ENCODE assay signal across 8 cellular contexts in the genomic region with DNA sequence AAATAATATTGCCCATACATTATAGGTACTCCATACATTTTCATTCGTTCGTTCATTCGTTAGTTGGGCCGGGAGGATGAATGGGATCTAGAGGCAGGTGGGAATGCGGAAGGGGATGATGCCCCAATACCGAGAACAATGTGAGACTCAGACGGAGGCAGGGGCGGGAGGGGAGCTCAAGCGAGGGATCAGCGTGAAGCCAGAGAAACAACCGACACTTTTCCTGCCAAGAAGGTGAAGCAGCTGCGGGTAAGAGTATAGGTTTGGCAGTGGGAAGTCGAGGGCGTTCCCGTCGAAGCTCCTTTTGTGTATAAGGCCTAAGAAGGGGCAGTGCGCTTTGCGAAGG. TPM values are rescaled to one million over a fixed set of nuclear protein-coding genes. Genes with fewer than 3 reads are reported as not detected.
DNase-seq lines count a peak whose midpoint lies in the region; ATAC-seq, FAIRE-seq and TF ChIP-seq lines count a peak whose summit lies in the region.

No MANE protein-coding gene starts in this region.

- peak overlapping the region; percentile 57 for H3K9ac ChIP-seq in DND-41 (ENCODE audit: low read depth, low read length)
- peak overlapping the region; percentile 45 for H3K9ac ChIP-seq in PC-3 (ENCODE audit: low read length)

- no TSS peak for BruUV-seq in PC-3 (replicated peaks; lab: Mats Ljungman, UMichigan)

- no peak for FAIRE-seq in pancreas (lab: Jason Lieb, UNC)
- FAIRE-seq in H54 (lab: Jason Lieb, UNC) = no peak

- H3K79me2 ChIP-seq in DND-41 (ENCODE audit: insufficient read depth, low read length) = no peaks in the 10 kb centered on the region
- no peaks in the 10 kb centered on the region for H3K79me2 ChIP-seq in PC-3 (ENCODE audit: low read length)

- POLR2A ChIA-PET in PC-3 (lab: Charles Lee; ENCODE audit: unreplicated experiment) = interaction anchor here (0.6 to 0.7 kb wide), 6 partner anchors 44 to 1294 kb away, joined by 4 to 14 read pairs (median 10); no protein-coding TSS in a partner anchor

- CTCF ChIA-PET in PC-3 (lab: Charles Lee) = interaction anchor here (0.6 to 2.5 kb wide), 12 partner anchors 9 to 471 kb away, joined by 3 to 48 read pairs (median 8); no protein-coding TSS in a partner anchor

- H3K4me3 ChIP-seq in DND-41 (ENCODE audit: low read depth in 1 of 2, low read length in 2 of 2) = peak overlapping the region; percentile 15 to 70; a peak in 3 of 4 replicates
- H3K4me3 ChIP-seq in PC-3 (ENCODE audit: low read length) = peak overlapping the region; percentile 67
- peak overlapping the region in 2 of 4 donors; percentile 60 to 64 for H3K4me3 ChIP-seq in pancreas

- ATAC-seq in DND-41 (ENCODE audit: insufficient read depth, low read depth) = peak; percentile 5; the same call in 2 of the 3 replicates
- ATAC-seq in PC-3 = peak; percentile 1; the same call in 1 of the 2 replicates
- ATAC-seq in pancreas = peak in 3 of 4 donors; percentile 0 to 2 (median 1)

- H4K20me1 ChIP-seq in DND-41 (ENCODE audit: insufficient read depth, low read length) (no peaks in the 10 kb centered on the region; the same call in 1 of the 2 replicates), PC-3 (ENCODE audit: low read length) (no peaks in the 10 kb centered on the region)

- H3K36me3 ChIP-seq in DND-41 (ENCODE audit: insufficient read depth, low read length) (no peaks in the 10 kb centered on the region), PC-3 (ENCODE audit: low read depth, low read length) (no peaks in the 10 kb centered on the region), pancreas (no peaks in the 10 kb centered on the region)

- peaks cover 18% of the 10 kb centered on the region for H3K4me1 ChIP-seq in DND-41 (ENCODE audit: insufficient read depth, low read length)
- peaks cover 9% of the 10 kb centered on the region for H3K4me1 ChIP-seq in PC-3 (ENCODE audit: insufficient read depth, low read length)
- H3K4me1 ChIP-seq in pancreas = peaks cover 0 to 6% (median 0%) of the 10 kb centered on the region in 3 donors

- no peak for TF ChIP-seq CTCF in DND-41 (IDR thresholded peaks at IDR 0.05; ENCODE audit: borderline replicate concordance, extremely low read depth, low read length, poor library complexity, severe bottlenecking)
- no peak for TF ChIP-seq CTCF in PC-3 (conservative IDR thresholded peaks at IDR 0.05; ENCODE audit: low read depth, low read length)
- no peak for TF ChIP-seq CTCF in pancreas (IDR thresholded peaks at IDR 0.05)

- H3F3A ChIP-seq in PC-3 (ENCODE audit: low read length, unreplicated experiment) = no peaks in the 10 kb centered on the region

- H3K27ac ChIP-seq in DND-41 (ENCODE audit: low read length) (peak overlapping the region; percentile 50), PC-3 (ENCODE audit: low read length) (no peak overlapping the region), epithelial cell of prostate (peak overlapping the region; percentile 92), pancreas (peak overlapping the region in 2 of 4 donors; percentile 81 to 85), substantia nigra (ENCODE audit: low read depth, low read length, poor library complexity, severe bottlenecking) (no peak overlapping the region)

- H2AFZ ChIP-seq in DND-41 (ENCODE audit: low read depth, low read length) = peak overlapping the region; percentile 71
- peak overlapping the region; percentile 89 for H2AFZ ChIP-seq in PC-3 (ENCODE audit: low read length)

- DNase-seq in DND-41 (no peak), PC-3 (no peak), epithelial cell of prostate (ENCODE audit: low read depth, low spot score) (no peak), pancreas (peak in 1 of 6 donors; percentile 46), substantia nigra (lab: John Stamatoyannopoulos, UW) (no peak), NCI-H1417 treated with DMSO at 0.1 percent for 48 hours (lab: John Stamatoyannopoulos, UW) (no peak), H54 (ENCODE audit: insufficient read length, low spot score) (no peak), posterior cingulate gyrus (no peak)

- H3K27me3 ChIP-seq in DND-41 (ENCODE audit: insufficient read depth, low read length, poor library complexity) (peaks cover 8% of the 10 kb centered on the region), PC-3 (ENCODE audit: low read length) (no peaks in the 10 kb centered on the region), pancreas (no peaks in the 10 kb centered on the region)

- H3K9me2 ChIP-seq in PC-3 (replicated peaks; ENCODE audit: low read length) = no peaks in the 10 kb centered on the region

- intact Hi-C loops in PC-3 (cut with micrococcal nuclease) (loop anchor here (1.0 to 5.0 kb wide), 4 partner anchors 20 to 120 kb away; no protein-coding TSS in a partner anchor), pancreas (cut with DNase I) (no loop called here), posterior cingulate gyrus (cut with DNase I) (loop anchor here (1.0 to 5.0 kb wide), 2 partner anchors 28 to 355 kb away; no protein-coding TSS in a partner anchor)

- no peak for TF ChIP-seq POLR2A in H54 (IDR thresholded peaks at IDR 0.05; ENCODE audit: low read depth, low read length)

- H3K9me3 ChIP-seq in DND-41 (ENCODE audit: insufficient read depth, low read length, severe bottlenecking) = no peaks in the 10 kb centered on the region
- no peaks in the 10 kb centered on the region for H3K9me3 ChIP-seq in PC-3 (ENCODE audit: low read length)
- H3K9me3 ChIP-seq in pancreas = no peaks in the 10 kb centered on the region

- 11 to 14% methylated on average over 18 of the region's 18 CpGs for WGBS in pancreas, 2 donors

- H3K4me2 ChIP-seq in DND-41 (ENCODE audit: insufficient read depth, low read length) (peak overlapping the region; percentile 96), PC-3 (ENCODE audit: low read length) (peak overlapping the region; percentile 89)

RNA-seq across cellular contexts. Expression of a gene that starts 1.1 kb away (rescaled TPM):
- total RNA-seq in PC-3 (2014; rRNA removed) (6.2 and 11.0 TPM in 2 replicates), pancreas (10 to 100 TPM in 2 of 6 donors, 1 to 10 TPM in 4; 7.0 to 21.1 (median 9.8) TPM)
- 10 to 100 TPM; 21.8 to 24.0 TPM for polyA plus RNA-seq in pancreas

RNA-seq across cellular contexts. Expression of a gene that starts 34.8 kb away (rescaled TPM):
- total RNA-seq in PC-3 (2014; rRNA removed) (1.6 and 2.0 TPM in 2 replicates), pancreas (1 to 10 TPM in 2 of 6 donors, under 1 TPM in 3, not detected in 1; 0.24 to 4.1 (median 0.98) TPM)
- polyA plus RNA-seq in pancreas = under 1 TPM; 0.49 to 0.99 TPM

Comparison
In these comparisons a context has a peak if more than half of its experiments do, and no peak if none do; other contexts are left out.
1. H3K27ac ChIP-seq: peak in DND-41 (single experiment) and epithelial cell of prostate (single experiment); none in PC-3 (single experiment) and substantia nigra (single experiment).
2. intact Hi-C loops: an anchor here in PC-3 (1.0 to 5.0 kb wide) and posterior cingulate gyrus (1.0 to 5.0 kb wide); none called in pancreas.
3. Peak in every context shown above with its lines, with median percentiles within 50 percentile points of each other: ATAC-seq.